9 cellular contexts compared by ENCODE assay signal in the genomic region with DNA sequence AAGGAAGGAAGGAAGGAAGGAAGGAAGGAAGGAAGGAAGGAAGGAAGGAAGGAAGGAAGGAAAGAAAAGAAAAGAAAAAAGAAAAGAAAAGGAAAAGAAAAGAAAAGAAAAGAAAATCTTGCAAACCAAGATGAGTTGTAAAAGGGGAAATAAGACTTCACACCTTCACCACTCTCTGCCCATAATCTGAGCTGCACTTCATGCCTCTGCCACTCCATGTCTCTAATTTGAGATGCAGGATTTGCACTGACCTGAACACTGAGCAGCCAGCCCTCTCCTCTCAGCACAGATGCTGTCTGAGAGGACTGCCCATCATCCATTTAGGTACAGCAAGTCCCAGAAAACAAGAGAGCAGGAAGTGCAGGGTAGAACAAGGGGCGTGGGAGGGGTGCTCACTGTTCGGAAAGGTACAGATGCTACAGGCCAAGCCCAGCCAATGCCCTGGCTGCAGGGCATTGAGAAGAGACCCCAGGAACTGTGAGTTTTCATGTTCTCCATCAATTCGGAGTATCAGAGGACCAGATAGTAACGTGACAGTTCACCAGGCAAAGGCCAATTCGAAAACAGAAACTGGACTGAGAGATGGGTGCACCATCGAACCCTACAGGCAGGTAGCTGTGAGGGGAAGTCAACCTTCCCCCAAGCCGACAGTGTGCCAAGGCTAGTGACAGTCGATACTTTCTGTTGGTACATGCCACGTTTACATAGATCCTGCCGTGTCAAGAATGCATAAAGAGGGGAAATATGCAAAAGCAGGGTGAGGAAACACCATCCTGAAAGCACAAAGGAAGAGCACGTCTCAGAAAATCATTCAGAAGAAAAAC.
DNase-seq lines count a peak whose midpoint lies in the region; ATAC-seq and TF ChIP-seq lines count a peak whose summit lies in the region.
"Had no signal": no experiment of that assay in that cellular context is flagged by ENCODE, and none has a peak within 500 bp of the region (broad histone marks: within the 10 kb centered on the region; RNA-seq: fewer than 3 reads in every experiment).

No MANE protein-coding gene starts in this region.

- H3K27ac ChIP-seq in neutrophil, result peak overlapping the region; percentile 9

- H3K9me3 ChIP-seq in neutrophil, result no peaks in the 10 kb centered on the region

- H3K4me1 ChIP-seq in neutrophil (ENCODE audit: control insufficient read depth in 1 of 2, insufficient read depth in 1 of 2, low read depth in 1 of 2, low read length in 1 of 2), result peaks cover 17 to 21% of the 10 kb centered on the region in 2 experiments

- H3K4me3 Mint-ChIP-seq in endothelial cell (ENCODE audit: unreplicated experiment), result no peak overlapping the region
- H3K4me3 Mint-ChIP-seq: nephron progenitor cell had no signal

- H3K36me3 Mint-ChIP-seq in endothelial cell (ENCODE audit: low read depth, unreplicated experiment), result no peaks in the 10 kb centered on the region

- no peaks in the 10 kb centered on the region for H3K9me3 Mint-ChIP-seq in endothelial cell (ENCODE audit: unreplicated experiment)
- H3K9me3 Mint-ChIP-seq: nephron progenitor cell had no signal

- no peak overlapping the region for H3K27ac Mint-ChIP-seq in endothelial cell (ENCODE audit: unreplicated experiment)
- H3K27ac Mint-ChIP-seq: nephron progenitor cell had no signal

- TF ChIP-seq CTCF in neutrophil (IDR thresholded peaks at IDR 0.05) (no peak), endothelial cell (IDR thresholded peaks at IDR 0.05; ENCODE audit: unreplicated experiment) (no peak)

- ATAC-seq in GM18867 (IDR thresholded peaks at IDR 0.05; ENCODE audit: unreplicated experiment), result peak; percentile 61
- ATAC-seq in GM21619 (IDR thresholded peaks at IDR 0.05; ENCODE audit: unreplicated experiment), result peak; percentile 44
- peak; percentile 47 for ATAC-seq in HG03442 (IDR thresholded peaks at IDR 0.05; ENCODE audit: unreplicated experiment)

- H3K4me1 Mint-ChIP-seq in endothelial cell (ENCODE audit: unreplicated experiment), result peaks cover 21% of the 10 kb centered on the region

- no peaks in the 10 kb centered on the region for H3K27me3 ChIP-seq in neutrophil

- no peak for DNase-seq in activated effector memory CD4-positive, alpha-beta T cell treated with anti-CD3 and anti-CD28 coated beads, Interleukin-2, amount 50 U/mL, for 16 hours
- no peak for DNase-seq in AG20443 (ENCODE audit: low spot score)
- DNase-seq in endothelial cell (ENCODE audit: low spot score), result no peak
- DNase-seq: dermis blood vessel endothelial cell, nephron progenitor cell had no signal

- no peaks in the 10 kb centered on the region for H3K27me3 Mint-ChIP-seq in endothelial cell (ENCODE audit: unreplicated experiment)

- no peaks in the 10 kb centered on the region for H3K36me3 ChIP-seq in neutrophil

- H3K4me3 ChIP-seq in neutrophil (ENCODE audit: low read depth in 1 of 2, low read length in 1 of 2), result peak overlapping the region in 1 of 2 experiments; percentile 6
